In genomic region chr5:159215886-159216285, GRCh38 we compare ENCODE assay signal across 1 cellular context.
TF ChIP-seq lines count a peak whose summit lies in the region.

No MANE protein-coding gene starts in this region.

TF ChIP-seq in SK-N-SH treated with all-trans-retinoic acid at 6 μM for 48 hours, 23 proteins besides CTCF, POLR2A, EP300 and RAD21 (continued from another document):
- TF ChIP-seq RARB (CRISPR knock-in tag; IDR thresholded peaks at IDR 0.05) (no peak), PATZ1 (CRISPR knock-in tag; IDR thresholded peaks at IDR 0.05; ENCODE audit: borderline replicate concordance) (no peak), CSDC2 (CRISPR knock-in tag; IDR thresholded peaks at IDR 0.05) (no peak), ZNF8 (CRISPR knock-in tag; IDR thresholded peaks at IDR 0.05) (no peak)
